Comparison of ENCODE assay signal across 8 cellular contexts in genomic region chr5:124742983-124743533, GRCh38. TPM values are rescaled to one million over a fixed set of nuclear protein-coding genes. Genes with fewer than 3 reads are reported as not detected.
DNase-seq lines count a peak whose midpoint lies in the region; ATAC-seq and TF ChIP-seq lines count a peak whose summit lies in the region.

No MANE protein-coding gene starts in this region.

- H3K27me3 Mint-ChIP-seq in chondrocyte (ENCODE audit: low read depth) = no peaks in the 10 kb centered on the region

- H3K9me3 ChIP-seq in esophagus (ENCODE audit: control insufficient read depth in 2 of 2, insufficient read depth in 1 of 2, low read depth in 1 of 2, low read length in 1 of 2) = peaks cover 0 to 2% of the 10 kb centered on the region in 2 donors

- H3K4me3 ChIP-seq in GM12875 (ENCODE audit: low read depth, low read length) (peak overlapping the region; percentile 64), esophagus (ENCODE audit: low read depth in 1 of 2, low read length in 2 of 2) (peak overlapping the region; percentile 20 to 68), rectal smooth muscle tissue (ENCODE audit: low read length) (peak overlapping the region; percentile 64)

- DNase-seq in NCI-H226 = peak; percentile 92
- DNase-seq in posterior cingulate gyrus = no peak
- DNase-seq in KG1 (lab: John Stamatoyannopoulos, UW) = no peak
- no peak for DNase-seq in chondrocyte (ENCODE audit: low spot score)

- H3K27ac Mint-ChIP-seq in chondrocyte (ENCODE audit: unreplicated experiment) = no peak overlapping the region

- H3K4me1 Mint-ChIP-seq in chondrocyte (ENCODE audit: low read depth) = peaks cover 7% of the 10 kb centered on the region

- H3K27me3 ChIP-seq in esophagus (ENCODE audit: control insufficient read depth in 1 of 2, insufficient read depth in 2 of 2, low read length in 2 of 2) (no peaks in the 10 kb centered on the region), rectal smooth muscle tissue (ENCODE audit: control insufficient read depth, insufficient read depth, low read length) (no peaks in the 10 kb centered on the region)

- no peaks in the 10 kb centered on the region for H3K4me1 ChIP-seq in esophagus (ENCODE audit: control insufficient read depth in 2 of 2, insufficient read depth in 2 of 2, low read length in 1 of 2)
- peaks cover 15% of the 10 kb centered on the region for H3K4me1 ChIP-seq in rectal smooth muscle tissue (ENCODE audit: control insufficient read depth, insufficient read depth, low read length)

- H3K36me3 ChIP-seq in esophagus (ENCODE audit: control insufficient read depth in 2 of 2, insufficient read depth in 2 of 2, low read length in 1 of 2) (no peaks in the 10 kb centered on the region), rectal smooth muscle tissue (ENCODE audit: control insufficient read depth, insufficient read depth, low read length) (no peaks in the 10 kb centered on the region)

- TF ChIP-seq CTCF in GM12875 (IDR thresholded peaks at IDR 0.05; ENCODE audit: borderline replicate concordance, insufficient read depth, low read depth, low read length) = no peak
- TF ChIP-seq CTCF in chondrocyte (IDR thresholded peaks at IDR 0.05) = no peak

- ATAC-seq in GM21423 (IDR thresholded peaks at IDR 0.05; ENCODE audit: unreplicated experiment) = no peak

- 14 to 20% methylated on average over 6 of the region's 6 CpGs for WGBS in esophagus, 2 donors

- H3K4me3 Mint-ChIP-seq in chondrocyte (ENCODE audit: unreplicated experiment) = no peak overlapping the region

- H3K36me3 Mint-ChIP-seq in chondrocyte (ENCODE audit: low read depth) = no peaks in the 10 kb centered on the region

- intact Hi-C loops in posterior cingulate gyrus (cut with DNase I) = loop anchor here (5.0 to 10.0 kb wide), 3 partner anchors 86 to 669 kb away; no protein-coding TSS in a partner anchor

- H3K9ac ChIP-seq in rectal smooth muscle tissue (ENCODE audit: low read length) = no peak overlapping the region

- no peaks in the 10 kb centered on the region for H3K9me3 Mint-ChIP-seq in chondrocyte (ENCODE audit: low read depth)

- H3K27ac ChIP-seq in esophagus (ENCODE audit: low read depth in 2 of 2, low read length in 1 of 2) = peak overlapping the region; percentile 69 to 84
- H3K27ac ChIP-seq in rectal smooth muscle tissue (ENCODE audit: low read depth, low read length) = peak overlapping the region; percentile 75

RNA-seq across cellular contexts. Expression of gene ZNF608, which starts 3.4 kb away (rescaled TPM):
- polyA plus RNA-seq in esophagus = 1 to 10 TPM; 4.1 to 5.9 TPM
- total RNA-seq in chondrocyte = 20.7 to 36.3 TPM (median 23.8 TPM) in 3 replicates
